19 cellular contexts compared by ENCODE assay signal in genomic region chr17:78088529-78088928, GRCh38. TPM values are rescaled to one million over a fixed set of nuclear protein-coding genes. Genes with fewer than 3 reads are reported as not detected.
A peak's percentile ranks its signal among the peaks of the same experiment; 100 is the strongest.
DNase-seq lines count a peak whose midpoint lies in the region; ATAC-seq and TF ChIP-seq lines count a peak whose summit lies in the region.
"Had no signal": no experiment of that assay in that cellular context is flagged by ENCODE, and none has a peak within 500 bp of the region (broad histone marks: within the 10 kb centered on the region; RNA-seq: fewer than 3 reads in every experiment).

No MANE protein-coding gene starts in this region.

- no peaks in the 10 kb centered on the region for H3K27me3 Mint-ChIP-seq in activated naive CD8-positive, alpha-beta T cell
- no peaks in the 10 kb centered on the region for H3K27me3 Mint-ChIP-seq in activated naive CD8-positive, alpha-beta T cell treated with anti-CD3 and anti-CD28 coated beads, Interleukin-2, amount 50 U/mL, for 24 hours
- no peaks in the 10 kb centered on the region for H3K27me3 Mint-ChIP-seq in CD4-positive, alpha-beta T cell
- H3K27me3 Mint-ChIP-seq in naive thymus-derived CD4-positive, alpha-beta T cell = no peaks in the 10 kb centered on the region
- H3K27me3 Mint-ChIP-seq: CD4-positive, alpha-beta memory T cell had no signal

- peaks cover 56 to 78% of the 10 kb centered on the region in 2 experiments for H3K36me3 ChIP-seq in HEK293 (ENCODE audit: control insufficient read depth in 2 of 2, insufficient read depth in 1 of 2, low read length in 2 of 2)
- peaks cover 39 to 84% (median 40%) of the 10 kb centered on the region in 3 experiments for H3K36me3 ChIP-seq in naive thymus-derived CD4-positive, alpha-beta T cell (ENCODE audit: control insufficient read depth in 2 of 3, insufficient read depth in 3 of 3, low read length in 3 of 3)

- POLR2A ChIA-PET in CD4-positive, alpha-beta T cell (lab: Charles Lee) = interaction anchor here (0.6 kb wide), 1 partner anchor 743 kb away, joined by 3 read pairs; no protein-coding TSS in a partner anchor
- POLR2A ChIA-PET in HEK293 (lab: Yijun Ruan, JAX) = no interaction called here
- POLR2A ChIA-PET in naive thymus-derived CD4-positive, alpha-beta T cell (lab: Charles Lee) = no interaction called here

- no peaks in the 10 kb centered on the region for H3K36me3 Mint-ChIP-seq in activated naive CD8-positive, alpha-beta T cell
- H3K36me3 Mint-ChIP-seq in activated naive CD8-positive, alpha-beta T cell treated with anti-CD3 and anti-CD28 coated beads, Interleukin-2, amount 50 U/mL, for 24 hours (ENCODE audit: low read depth) = peaks cover 23% of the 10 kb centered on the region
- peaks cover 91% of the 10 kb centered on the region for H3K36me3 Mint-ChIP-seq in CD4-positive, alpha-beta T cell (ENCODE audit: low read depth)
- H3K36me3 Mint-ChIP-seq in naive thymus-derived CD4-positive, alpha-beta T cell = peaks cover 0 to 59% (median 24%) of the 10 kb centered on the region in 5 donors

- H3K27me3 ChIP-seq in CD4-positive, alpha-beta T cell (ENCODE audit: control insufficient read depth, insufficient read depth, low read length) = no peaks in the 10 kb centered on the region
- H3K27me3 ChIP-seq in naive thymus-derived CD4-positive, alpha-beta T cell (ENCODE audit: control insufficient read depth in 2 of 2, insufficient read depth in 2 of 2, low read length in 2 of 2) = no peaks in the 10 kb centered on the region

- H3K4me3 Mint-ChIP-seq in activated naive CD8-positive, alpha-beta T cell = no peak overlapping the region
- H3K4me3 Mint-ChIP-seq in activated naive CD8-positive, alpha-beta T cell treated with anti-CD3 and anti-CD28 coated beads, Interleukin-2, amount 50 U/mL, for 24 hours = no peak overlapping the region
- no peak overlapping the region for H3K4me3 Mint-ChIP-seq in CD4-positive, alpha-beta T cell
- H3K4me3 Mint-ChIP-seq in naive thymus-derived CD4-positive, alpha-beta T cell = no peak overlapping the region
- H3K4me3 Mint-ChIP-seq: CD4-positive, alpha-beta memory T cell had no signal

- CTCF ChIA-PET in CD4-positive, alpha-beta T cell (lab: Charles Lee) = interaction anchor here (1.2 kb wide), 1 partner anchor 546 kb away, joined by 3 read pairs; no protein-coding TSS in a partner anchor
- CTCF ChIA-PET in HEK293 (lab: Yijun Ruan, JAX) = interaction anchor here (0.6 to 1.5 kb wide), 4 partner anchors 18 to 162 kb away, joined by 3 to 9 read pairs (median 3); no protein-coding TSS in a partner anchor
- CTCF ChIA-PET in naive thymus-derived CD4-positive, alpha-beta T cell (lab: Charles Lee) = interaction anchor here (1.4 kb wide), 1 partner anchor 47 kb away, joined by 3 read pairs; no protein-coding TSS in a partner anchor

- H3K4me1 Mint-ChIP-seq in activated naive CD8-positive, alpha-beta T cell (ENCODE audit: low read depth) = no peaks in the 10 kb centered on the region
- peaks cover 8% of the 10 kb centered on the region for H3K4me1 Mint-ChIP-seq in activated naive CD8-positive, alpha-beta T cell treated with anti-CD3 and anti-CD28 coated beads, Interleukin-2, amount 50 U/mL, for 24 hours
- H3K4me1 Mint-ChIP-seq in CD4-positive, alpha-beta T cell (ENCODE audit: low read depth) = no peaks in the 10 kb centered on the region
- H3K4me1 Mint-ChIP-seq in naive thymus-derived CD4-positive, alpha-beta T cell = peaks cover 0 to 8% (median 4%) of the 10 kb centered on the region in 7 donors

- TF ChIP-seq CTCF in CD4-positive, alpha-beta T cell (IDR thresholded peaks at IDR 0.05) = no peak
- TF ChIP-seq CTCF in HEK293 (tag by site-specific recombination; IDR thresholded peaks at IDR 0.05) = no peak

- H3K4me3 ChIP-seq in HEK293 (ENCODE audit: low read depth, low read length) = no peak overlapping the region
- no peak overlapping the region for H3K4me3 ChIP-seq in naive thymus-derived CD4-positive, alpha-beta T cell (ENCODE audit: low read length)

- intact Hi-C loops in CD4-positive, alpha-beta T cell (cut with DNase I, micrococcal nuclease) = loop anchor here in 1 of 2 experiments (10.0 kb wide), 1 partner anchor 336 kb away; no protein-coding TSS in a partner anchor
- intact Hi-C loops in naive thymus-derived CD4-positive, alpha-beta T cell (cut with micrococcal nuclease) = loop anchor here (5.0 to 10.0 kb wide), 2 partner anchors 66 to 336 kb away; no protein-coding TSS in a partner anchor

- no peaks in the 10 kb centered on the region for H3K4me1 ChIP-seq in HEK293 (ENCODE audit: control insufficient read depth, insufficient read depth, low read length)
- no peaks in the 10 kb centered on the region for H3K4me1 ChIP-seq in naive thymus-derived CD4-positive, alpha-beta T cell (ENCODE audit: control insufficient read depth in 2 of 2, insufficient read depth in 2 of 2, low read length in 2 of 2)

- no peaks in the 10 kb centered on the region for H3K9me3 Mint-ChIP-seq in activated naive CD8-positive, alpha-beta T cell (ENCODE audit: low read depth)
- no peaks in the 10 kb centered on the region for H3K9me3 Mint-ChIP-seq in activated naive CD8-positive, alpha-beta T cell treated with anti-CD3 and anti-CD28 coated beads, Interleukin-2, amount 50 U/mL, for 24 hours
- H3K9me3 Mint-ChIP-seq in CD4-positive, alpha-beta T cell = no peaks in the 10 kb centered on the region
- H3K9me3 Mint-ChIP-seq in naive thymus-derived CD4-positive, alpha-beta T cell = peaks cover 0 to 1% (median 0%) of the 10 kb centered on the region in 11 donors
- H3K9me3 Mint-ChIP-seq: CD4-positive, alpha-beta memory T cell had no signal

- ATAC-seq in activated naive CD8-positive, alpha-beta T cell treated with anti-CD3 and anti-CD28 coated beads, Interleukin-2, amount 50 U/mL, for 24 hours = no peak
- ATAC-seq in CD4-positive, alpha-beta T cell (ENCODE audit: poor library complexity) = no peak
- ATAC-seq in naive thymus-derived CD4-positive, alpha-beta T cell = no peak
- ATAC-seq in HG02981 (IDR thresholded peaks at IDR 0.05; ENCODE audit: unreplicated experiment) = no peak
- ATAC-seq in GM19452 (IDR thresholded peaks at IDR 0.05; ENCODE audit: unreplicated experiment) = no peak
- ATAC-seq: HCT116 had no signal

- no peaks in the 10 kb centered on the region for H3K9me3 ChIP-seq in CD4-positive, alpha-beta T cell (ENCODE audit: control insufficient read depth, low read length)
- no peaks in the 10 kb centered on the region for H3K9me3 ChIP-seq in HEK293 (ENCODE audit: control insufficient read depth, insufficient read depth, low read depth, low read length)
- no peaks in the 10 kb centered on the region for H3K9me3 ChIP-seq in naive thymus-derived CD4-positive, alpha-beta T cell (ENCODE audit: control insufficient read depth in 2 of 3, low read length in 3 of 3)

- no peak overlapping the region for H3K27ac ChIP-seq in CD4-positive, alpha-beta T cell (ENCODE audit: low read depth, low read length)
- H3K27ac ChIP-seq in HEK293 (ENCODE audit: extremely low read depth, low read depth, low read length) = no peak overlapping the region
- peak overlapping the region; percentile 11 for H3K27ac ChIP-seq in naive thymus-derived CD4-positive, alpha-beta T cell (ENCODE audit: low read depth, low read length)
- H3K27ac ChIP-seq: C4-2B had no signal

- no peak for DNase-seq in activated naive CD8-positive, alpha-beta T cell treated with anti-CD3 and anti-CD28 coated beads, Interleukin-2, amount 50 U/mL, for 24 hours
- DNase-seq in CD4-positive, alpha-beta T cell = no peak
- no peak for DNase-seq in naive thymus-derived CD4-positive, alpha-beta T cell
- DNase-seq in AML-193 (lab: John Stamatoyannopoulos, UW) = no peak
- DNase-seq: ACHN; CD4-positive, alpha-beta memory T cell; DMS153; DMS79; GDM1; GOT3; H7 had no signal

- peak overlapping the region; percentile 68 for H3K27ac Mint-ChIP-seq in activated naive CD8-positive, alpha-beta T cell
- no peak overlapping the region for H3K27ac Mint-ChIP-seq in activated naive CD8-positive, alpha-beta T cell treated with anti-CD3 and anti-CD28 coated beads, Interleukin-2, amount 50 U/mL, for 24 hours
- H3K27ac Mint-ChIP-seq in CD4-positive, alpha-beta T cell = peak overlapping the region; percentile 51
- peak overlapping the region in 4 of 9 donors; percentile 12 to 77 (median 44) for H3K27ac Mint-ChIP-seq in naive thymus-derived CD4-positive, alpha-beta T cell

TF ChIP-seq in HEK293, 187 proteins besides CTCF, POLR2A, EP300 and RAD21:
- TF ChIP-seq ZNF24 (tag by site-specific recombination; IDR thresholded peaks at IDR 0.05) = no peak
- no peak for TF ChIP-seq AEBP2 (tag by site-specific recombination; IDR thresholded peaks at IDR 0.05; ENCODE audit: borderline replicate concordance)
- peak; percentile 55; the same call in 1 of the 2 replicates for TF ChIP-seq ZNF664 (tag by site-specific recombination; IDR thresholded peaks at IDR 0.05)
- no peak for TF ChIP-seq ZSCAN23 (tag by site-specific recombination; IDR thresholded peaks at IDR 0.05)
- TF ChIP-seq ZBTB17 (tag by site-specific recombination; IDR thresholded peaks at IDR 0.05) = no peak
- no peak for TF ChIP-seq SCRT1 (tag by site-specific recombination; IDR thresholded peaks at IDR 0.05; ENCODE audit: borderline replicate concordance)
- no peak for TF ChIP-seq ZNF175 (tag by site-specific recombination; IDR thresholded peaks at IDR 0.05)

RNA-seq across cellular contexts. Expression of gene TMC6, which starts 40.0 kb away (rescaled TPM):
- total RNA-seq in CD4-positive, alpha-beta T cell = 100 to 1,000 TPM; 645 to 659 TPM
- 100 to 1,000 TPM; 574 to 808 (median 773) TPM for total RNA-seq in naive thymus-derived CD4-positive, alpha-beta T cell
- polyA plus RNA-seq in naive thymus-derived CD4-positive, alpha-beta T cell = 100 to 1,000 TPM; 165 to 247 TPM

RNA-seq across cellular contexts. Expression of gene TMC8, which starts 42.0 kb away (rescaled TPM):
- total RNA-seq in CD4-positive, alpha-beta T cell = 100 to 1,000 TPM; 567 to 577 TPM
- total RNA-seq in naive thymus-derived CD4-positive, alpha-beta T cell = 100 to 1,000 TPM; 423 to 593 (median 509) TPM
- 100 to 1,000 TPM in 1 of 2 donors, 10 to 100 TPM in 1; 94.4 to 217 TPM for polyA plus RNA-seq in naive thymus-derived CD4-positive, alpha-beta T cell
- total RNA-seq: Daoy had no signal
- polyA plus RNA-seq: BJ had no signal

RNA-seq across cellular contexts. Expression of gene C17orf99, which starts 57.7 kb away (rescaled TPM):
- total RNA-seq in CD4-positive, alpha-beta T cell = not detected
- 1 to 10 TPM in 1 of 5 experiments, under 1 TPM in 1, not detected in 3; 0.10 to 1.0 TPM for total RNA-seq in naive thymus-derived CD4-positive, alpha-beta T cell
- polyA plus RNA-seq in naive thymus-derived CD4-positive, alpha-beta T cell = not detected
- total RNA-seq: CD4-positive, alpha-beta memory T cell; Daoy; H7 had no signal
- polyA plus RNA-seq: BJ; CD4-positive, alpha-beta memory T cell had no signal
